Comparison of ENCODE assay signal across 10 cellular contexts in the genomic region with DNA sequence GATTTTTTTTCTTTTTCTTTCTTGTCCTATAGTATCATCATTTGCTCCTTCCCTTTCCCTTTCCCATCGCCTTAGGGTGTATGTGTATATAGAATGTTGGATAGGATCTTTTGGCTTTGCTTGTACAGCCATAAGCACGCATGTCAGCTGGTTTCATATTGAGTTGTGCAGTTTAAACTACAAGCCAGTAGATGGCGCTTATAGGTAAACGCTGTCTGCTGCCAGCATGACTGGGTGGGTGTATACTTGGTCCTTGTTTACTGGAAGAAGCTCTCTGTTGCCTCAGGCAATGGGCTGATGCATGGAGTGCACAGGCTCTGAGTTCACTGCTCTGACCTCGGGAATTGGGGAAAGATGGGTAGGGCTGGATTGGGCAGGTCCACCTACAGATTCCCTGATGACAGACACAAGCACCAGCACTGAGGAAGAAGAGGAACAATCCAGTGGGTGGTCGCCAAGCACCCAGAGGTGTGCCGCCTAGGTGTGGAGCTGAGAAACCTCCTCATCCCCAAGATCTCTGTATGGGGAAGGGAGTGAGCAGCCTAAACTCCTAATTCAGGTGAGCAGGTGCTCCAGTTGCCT.
DNase-seq lines count a peak whose midpoint lies in the region; ATAC-seq, FAIRE-seq and TF ChIP-seq lines count a peak whose summit lies in the region.
"Had no signal": no experiment of that assay in that cellular context is flagged by ENCODE, and none has a peak within 500 bp of the region (broad histone marks: within the 10 kb centered on the region; RNA-seq: fewer than 3 reads in every experiment).

No MANE protein-coding gene starts in this region.

- peak; percentile 35 for DNase-seq in DMS 273 (lab: John Stamatoyannopoulos, UW; ENCODE audit: unreplicated experiment)
- DNase-seq in DMS 273 treated with DMSO at 0.1 percent for 48 hours (lab: John Stamatoyannopoulos, UW), result no peak
- DNase-seq in HuH-7 (ENCODE audit: low spot score), result peak; percentile 40
- peak; percentile 15 for DNase-seq in SK-N-SH
- peak; percentile 86 for DNase-seq in islet precursor cell
- DNase-seq in sciatic nerve (ENCODE audit: low spot score), result no peak
- no peak for DNase-seq in urothelium cell line (ENCODE audit: low spot score)

- peak; percentile 96 for ATAC-seq in GM21717 (IDR thresholded peaks at IDR 0.05; ENCODE audit: unreplicated experiment)
- no peak for ATAC-seq in sciatic nerve

- H3K36me3 ChIP-seq in SK-N-SH (replicated peaks in 1 of 2; ENCODE audit: control insufficient read depth in 1 of 2, insufficient read depth in 2 of 2, low read length in 1 of 2), result peaks cover 0 to 2% of the 10 kb centered on the region in 2 experiments

- no peaks in the 10 kb centered on the region for H3F3A ChIP-seq in SK-N-SH (replicated peaks; ENCODE audit: insufficient read depth)

- H3K4me2 ChIP-seq in SK-N-SH, result no peak overlapping the region

- POLR2A ChIA-PET in SK-N-SH (lab: Yijun Ruan, JAX), result no interaction called here

- FAIRE-seq in urothelium cell line (lab: Jason Lieb, UNC), result no peak
- FAIRE-seq: A204.1 had no signal

- peak; percentile 40 for TF ChIP-seq RAD21 in SK-N-SH (IDR thresholded peaks at IDR 0.05; ENCODE audit: low read length)

- H3K79me2 ChIP-seq in SK-N-SH (ENCODE audit: insufficient read depth), result no peaks in the 10 kb centered on the region

- no peaks in the 10 kb centered on the region for H3K4me1 ChIP-seq in SK-N-SH (ENCODE audit: control insufficient read depth in 1 of 2, insufficient read depth in 2 of 2, low read depth in 1 of 2, low read length in 1 of 2)

- peak; percentile 67 for TF ChIP-seq CTCF in SK-N-SH (IDR thresholded peaks at IDR 0.05)

- no peak overlapping the region for H3K4me3 ChIP-seq in SK-N-SH (ENCODE audit: low read depth in 2 of 2, low read length in 1 of 2)
- H3K4me3 ChIP-seq: skin epidermis had no signal

- H3K9me2 ChIP-seq in SK-N-SH, result no peaks in the 10 kb centered on the region

- CTCF ChIA-PET in SK-N-SH (lab: Yijun Ruan, JAX), result interaction anchor here (0.5 to 2.0 kb wide), 8 partner anchors 9 to 377 kb away, joined by 3 to 7 read pairs (median 4); no protein-coding TSS in a partner anchor

- H3K27me3 ChIP-seq in SK-N-SH (ENCODE audit: insufficient read depth), result no peaks in the 10 kb centered on the region

- WGBS in SK-N-SH (ENCODE audit: low lambda C conversion rate), result 10% methylated on average over 7 of the region's 7 CpGs

- H3K27ac ChIP-seq in SK-N-SH (ENCODE audit: low read depth in 2 of 2, low read length in 1 of 2), result no peak overlapping the region
- H3K27ac ChIP-seq: skin epidermis had no signal

- H3K9me3 ChIP-seq in SK-N-SH, result no peaks in the 10 kb centered on the region

- H3K9ac ChIP-seq in SK-N-SH, result no peak overlapping the region

- H4K20me1 ChIP-seq in SK-N-SH (ENCODE audit: insufficient read depth), result no peaks in the 10 kb centered on the region

- TF ChIP-seq EP300 in SK-N-SH (IDR thresholded peaks at IDR 0.05; ENCODE audit: borderline replicate concordance in 1 of 2, low read depth in 1 of 2, low read length in 1 of 2), result no peak

- H2AFZ ChIP-seq in SK-N-SH (ENCODE audit: low read depth), result no peak overlapping the region

- intact Hi-C loops in sciatic nerve (cut with DNase I), result no loop called here

TF ChIP-seq in SK-N-SH, 30 proteins besides CTCF, POLR2A, EP300 and RAD21:
- 0 out of 2 replicates have a peak, but pooled peaks have one; percentile 22 for TF ChIP-seq SMC3 (IDR thresholded peaks at IDR 0.05; ENCODE audit: low read depth, low read length)
- no peak for TF ChIP-seq TAF1 (IDR thresholded peaks at IDR 0.05; ENCODE audit: borderline replicate concordance, low read depth, low read length)

Comparison
In these comparisons a context has a peak if more than half of its experiments do, and no peak if none do; other contexts are left out.
1. DNase-seq: peak in DMS 273 (single experiment), HuH-7 (single experiment), SK-N-SH (single experiment) and islet precursor cell (single experiment); none in DMS 273 treated with DMSO at 0.1 percent for 48 hours (single experiment), sciatic nerve (single experiment) and urothelium cell line (single experiment).